ENCODE assay signal across 1 cellular context in the genomic region with DNA sequence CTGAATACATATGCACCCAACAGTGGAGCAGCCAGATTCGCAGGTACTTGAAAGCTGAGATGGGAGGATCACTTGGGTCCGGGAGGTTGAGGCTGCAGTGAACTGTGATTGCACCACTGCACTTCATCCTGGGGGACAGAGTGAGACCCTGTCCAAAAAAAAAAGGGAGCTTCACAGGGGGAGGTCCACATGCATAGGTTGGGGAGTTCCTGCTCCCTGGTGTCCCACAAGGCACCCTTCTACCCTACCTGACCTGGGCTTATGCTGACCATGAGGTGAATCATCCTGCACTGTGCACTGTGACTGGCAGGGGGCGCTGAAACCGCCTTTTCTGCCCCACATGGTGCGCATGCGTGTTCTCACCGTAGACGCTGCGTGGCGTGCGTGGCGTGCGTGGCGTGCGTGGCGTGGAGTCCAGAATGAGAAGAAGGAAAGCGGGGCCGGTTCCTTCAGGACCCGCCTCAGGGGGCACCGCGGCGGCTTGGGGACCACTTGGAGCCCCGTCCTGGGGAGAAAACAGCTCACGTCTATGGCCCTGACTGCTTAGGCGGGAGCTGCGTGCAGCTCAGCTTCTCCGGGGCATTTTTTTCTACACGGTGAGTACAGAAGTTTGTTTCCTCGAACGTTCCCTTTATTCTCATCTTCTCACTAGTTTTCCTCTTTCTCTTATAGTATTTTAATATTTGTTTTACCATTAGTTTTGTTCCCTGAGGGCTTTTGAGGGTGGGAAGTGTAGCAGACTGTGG.
A peak's percentile ranks its signal among the peaks of the same experiment; 100 is the strongest.
TF ChIP-seq lines count a peak whose summit lies in the region.

No MANE protein-coding gene starts in this region.

TF ChIP-seq in HepG2, 621 proteins besides CTCF, POLR2A, EP300 and RAD21 (continued from another document and continues in another):
- TF ChIP-seq, protein P1, sequence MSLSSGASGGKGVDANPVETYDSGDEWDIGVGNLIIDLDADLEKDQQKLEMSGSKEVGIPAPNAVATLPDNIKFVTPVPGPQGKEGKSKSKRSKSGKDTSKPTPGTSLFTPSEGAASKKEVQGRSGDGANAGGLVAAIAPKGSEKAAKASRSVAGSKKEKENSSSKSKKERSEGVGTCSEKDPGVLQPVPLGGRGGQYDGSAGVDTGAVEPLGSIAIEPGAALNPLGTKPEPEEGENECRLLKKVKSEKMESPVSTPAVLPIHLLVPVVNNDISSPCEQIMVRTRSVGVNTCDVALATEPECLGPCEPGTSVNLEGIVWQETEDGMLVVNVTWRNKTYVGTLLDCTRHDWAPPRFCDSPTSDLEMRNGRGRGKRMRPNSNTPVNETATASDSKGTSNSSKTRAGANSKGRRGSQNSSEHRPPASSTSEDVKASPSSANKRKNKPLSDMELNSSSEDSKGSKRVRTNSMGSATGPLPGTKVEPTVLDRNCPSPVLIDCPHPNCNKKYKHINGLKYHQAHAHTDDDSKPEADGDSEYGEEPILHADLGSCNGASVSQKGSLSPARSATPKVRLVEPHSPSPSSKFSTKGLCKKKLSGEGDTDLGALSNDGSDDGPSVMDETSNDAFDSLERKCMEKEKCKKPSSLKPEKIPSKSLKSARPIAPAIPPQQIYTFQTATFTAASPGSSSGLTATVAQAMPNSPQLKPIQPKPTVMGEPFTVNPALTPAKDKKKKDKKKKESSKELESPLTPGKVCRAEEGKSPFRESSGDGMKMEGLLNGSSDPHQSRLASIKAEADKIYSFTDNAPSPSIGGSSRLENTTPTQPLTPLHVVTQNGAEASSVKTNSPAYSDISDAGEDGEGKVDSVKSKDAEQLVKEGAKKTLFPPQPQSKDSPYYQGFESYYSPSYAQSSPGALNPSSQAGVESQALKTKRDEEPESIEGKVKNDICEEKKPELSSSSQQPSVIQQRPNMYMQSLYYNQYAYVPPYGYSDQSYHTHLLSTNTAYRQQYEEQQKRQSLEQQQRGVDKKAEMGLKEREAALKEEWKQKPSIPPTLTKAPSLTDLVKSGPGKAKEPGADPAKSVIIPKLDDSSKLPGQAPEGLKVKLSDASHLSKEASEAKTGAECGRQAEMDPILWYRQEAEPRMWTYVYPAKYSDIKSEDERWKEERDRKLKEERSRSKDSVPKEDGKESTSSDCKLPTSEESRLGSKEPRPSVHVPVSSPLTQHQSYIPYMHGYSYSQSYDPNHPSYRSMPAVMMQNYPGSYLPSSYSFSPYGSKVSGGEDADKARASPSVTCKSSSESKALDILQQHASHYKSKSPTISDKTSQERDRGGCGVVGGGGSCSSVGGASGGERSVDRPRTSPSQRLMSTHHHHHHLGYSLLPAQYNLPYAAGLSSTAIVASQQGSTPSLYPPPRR (CRISPR knock-in tag; IDR thresholded peaks at IDR 0.05; ENCODE audit: borderline replicate concordance) = 0 out of 2 replicates have a peak, but pooled peaks have one; percentile 55
- TF ChIP-seq POLR2AphosphoS2 (IDR thresholded peaks at IDR 0.05; ENCODE audit: low read depth, low read length) (no peak), HOXA5 (CRISPR knock-in tag; IDR thresholded peaks at IDR 0.05) (0 out of 2 replicates have a peak, but pooled peaks have one; percentile 63), PHB2 (IDR thresholded peaks at IDR 0.05; ENCODE audit: partially characterized antibody) (no peak), SAP130 (CRISPR knock-in tag; IDR thresholded peaks at IDR 0.05; ENCODE audit: low read depth) (peak; percentile 79), ZNF207 (IDR thresholded peaks at IDR 0.05; ENCODE audit: borderline replicate concordance) (no peak), ZNF557 (CRISPR knock-in tag; IDR thresholded peaks at IDR 0.05) (no peak), RARA (CRISPR knock-in tag; IDR thresholded peaks at IDR 0.05) (peak; percentile 62), NR2C2 (CRISPR knock-in tag; IDR thresholded peaks at IDR 0.05; ENCODE audit: borderline replicate concordance) (peak; percentile 56; the same call in 1 of the 2 replicates), ZNF331 (CRISPR knock-in tag; IDR thresholded peaks at IDR 0.05) (peak; percentile 56), KLF16 (CRISPR knock-in tag; IDR thresholded peaks at IDR 0.05) (0 out of 4 replicates have a peak, but pooled peaks of 1 of the 2 experiments have one; percentile 32), ZNF605 (CRISPR knock-in tag; IDR thresholded peaks at IDR 0.05) (peak; percentile 53; the same call in 1 of the 2 replicates), CEBPG (CRISPR knock-in tag; IDR thresholded peaks at IDR 0.05) (0 out of 2 replicates have a peak, but pooled peaks have one; percentile 8), ZNF235 (CRISPR knock-in tag; IDR thresholded peaks at IDR 0.05; ENCODE audit: borderline replicate concordance) (0 out of 2 replicates have a peak, but pooled peaks have one; percentile 74), ZFX (CRISPR knock-in tag; IDR thresholded peaks at IDR 0.05; ENCODE audit: low read depth) (peak; percentile 56; the same call in 1 of the 2 replicates), TMF1 (CRISPR knock-in tag; IDR thresholded peaks at IDR 0.05; ENCODE audit: low read depth) (no peak), ZNF496 (CRISPR knock-in tag; IDR thresholded peaks at IDR 0.05; ENCODE audit: insufficient replicate concordance) (no peak), CHCHD3 (CRISPR knock-in tag; IDR thresholded peaks at IDR 0.05) (no peak), SKI (IDR thresholded peaks at IDR 0.05; ENCODE audit: partially characterized antibody) (peak; percentile 11), FOSL1 (CRISPR knock-in tag; IDR thresholded peaks at IDR 0.05; ENCODE audit: borderline replicate concordance) (no peak)
- TF ChIP-seq, protein P2, sequence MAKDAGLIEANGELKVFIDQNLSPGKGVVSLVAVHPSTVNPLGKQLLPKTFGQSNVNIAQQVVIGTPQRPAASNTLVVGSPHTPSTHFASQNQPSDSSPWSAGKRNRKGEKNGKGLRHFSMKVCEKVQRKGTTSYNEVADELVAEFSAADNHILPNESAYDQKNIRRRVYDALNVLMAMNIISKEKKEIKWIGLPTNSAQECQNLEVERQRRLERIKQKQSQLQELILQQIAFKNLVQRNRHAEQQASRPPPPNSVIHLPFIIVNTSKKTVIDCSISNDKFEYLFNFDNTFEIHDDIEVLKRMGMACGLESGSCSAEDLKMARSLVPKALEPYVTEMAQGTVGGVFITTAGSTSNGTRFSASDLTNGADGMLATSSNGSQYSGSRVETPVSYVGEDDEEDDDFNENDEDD (CRISPR knock-in tag; IDR thresholded peaks at IDR 0.05; ENCODE audit: borderline replicate concordance) = peak; percentile 42; the same call in 1 of the 2 replicates
- TF ChIP-seq, protein P3, sequence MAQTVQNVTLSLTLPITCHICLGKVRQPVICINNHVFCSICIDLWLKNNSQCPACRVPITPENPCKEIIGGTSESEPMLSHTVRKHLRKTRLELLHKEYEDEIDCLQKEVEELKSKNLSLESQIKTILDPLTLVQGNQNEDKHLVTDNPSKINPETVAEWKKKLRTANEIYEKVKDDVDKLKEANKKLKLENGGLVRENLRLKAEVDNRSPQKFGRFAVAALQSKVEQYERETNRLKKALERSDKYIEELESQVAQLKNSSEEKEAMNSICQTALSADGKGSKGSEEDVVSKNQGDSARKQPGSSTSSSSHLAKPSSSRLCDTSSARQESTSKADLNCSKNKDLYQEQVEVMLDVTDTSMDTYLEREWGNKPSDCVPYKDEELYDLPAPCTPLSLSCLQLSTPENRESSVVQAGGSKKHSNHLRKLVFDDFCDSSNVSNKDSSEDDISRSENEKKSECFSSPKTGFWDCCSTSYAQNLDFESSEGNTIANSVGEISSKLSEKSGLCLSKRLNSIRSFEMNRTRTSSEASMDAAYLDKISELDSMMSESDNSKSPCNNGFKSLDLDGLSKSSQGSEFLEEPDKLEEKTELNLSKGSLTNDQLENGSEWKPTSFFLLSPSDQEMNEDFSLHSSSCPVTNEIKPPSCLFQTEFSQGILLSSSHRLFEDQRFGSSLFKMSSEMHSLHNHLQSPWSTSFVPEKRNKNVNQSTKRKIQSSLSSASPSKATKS (CRISPR knock-in tag; IDR thresholded peaks at IDR 0.05) = no peak
- TF ChIP-seq, protein P4, sequence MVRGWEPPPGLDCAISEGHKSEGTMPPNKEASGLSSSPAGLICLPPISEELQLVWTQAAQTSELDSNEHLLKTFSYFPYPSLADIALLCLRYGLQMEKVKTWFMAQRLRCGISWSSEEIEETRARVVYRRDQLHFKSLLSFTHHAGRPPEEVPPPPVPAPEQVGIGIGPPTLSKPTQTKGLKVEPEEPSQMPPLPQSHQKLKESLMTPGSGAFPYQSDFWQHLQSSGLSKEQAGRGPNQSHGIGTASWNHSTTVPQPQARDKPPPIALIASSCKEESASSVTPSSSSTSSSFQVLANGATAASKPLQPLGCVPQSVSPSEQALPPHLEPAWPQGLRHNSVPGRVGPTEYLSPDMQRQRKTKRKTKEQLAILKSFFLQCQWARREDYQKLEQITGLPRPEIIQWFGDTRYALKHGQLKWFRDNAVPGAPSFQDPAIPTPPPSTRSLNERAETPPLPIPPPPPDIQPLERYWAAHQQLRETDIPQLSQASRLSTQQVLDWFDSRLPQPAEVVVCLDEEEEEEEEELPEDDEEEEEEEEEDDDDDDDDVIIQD (CRISPR knock-in tag; IDR thresholded peaks at IDR 0.05; ENCODE audit: low read depth) = 0 out of 2 replicates have a peak, but pooled peaks have one; percentile 14
- TF ChIP-seq, protein P5, sequence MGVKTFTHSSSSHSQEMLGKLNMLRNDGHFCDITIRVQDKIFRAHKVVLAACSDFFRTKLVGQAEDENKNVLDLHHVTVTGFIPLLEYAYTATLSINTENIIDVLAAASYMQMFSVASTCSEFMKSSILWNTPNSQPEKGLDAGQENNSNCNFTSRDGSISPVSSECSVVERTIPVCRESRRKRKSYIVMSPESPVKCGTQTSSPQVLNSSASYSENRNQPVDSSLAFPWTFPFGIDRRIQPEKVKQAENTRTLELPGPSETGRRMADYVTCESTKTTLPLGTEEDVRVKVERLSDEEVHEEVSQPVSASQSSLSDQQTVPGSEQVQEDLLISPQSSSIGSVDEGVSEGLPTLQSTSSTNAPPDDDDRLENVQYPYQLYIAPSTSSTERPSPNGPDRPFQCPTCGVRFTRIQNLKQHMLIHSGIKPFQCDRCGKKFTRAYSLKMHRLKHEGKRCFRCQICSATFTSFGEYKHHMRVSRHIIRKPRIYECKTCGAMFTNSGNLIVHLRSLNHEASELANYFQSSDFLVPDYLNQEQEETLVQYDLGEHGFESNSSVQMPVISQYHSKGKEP (CRISPR knock-in tag; IDR thresholded peaks at IDR 0.05) = no peak
- TF ChIP-seq, protein P6, sequence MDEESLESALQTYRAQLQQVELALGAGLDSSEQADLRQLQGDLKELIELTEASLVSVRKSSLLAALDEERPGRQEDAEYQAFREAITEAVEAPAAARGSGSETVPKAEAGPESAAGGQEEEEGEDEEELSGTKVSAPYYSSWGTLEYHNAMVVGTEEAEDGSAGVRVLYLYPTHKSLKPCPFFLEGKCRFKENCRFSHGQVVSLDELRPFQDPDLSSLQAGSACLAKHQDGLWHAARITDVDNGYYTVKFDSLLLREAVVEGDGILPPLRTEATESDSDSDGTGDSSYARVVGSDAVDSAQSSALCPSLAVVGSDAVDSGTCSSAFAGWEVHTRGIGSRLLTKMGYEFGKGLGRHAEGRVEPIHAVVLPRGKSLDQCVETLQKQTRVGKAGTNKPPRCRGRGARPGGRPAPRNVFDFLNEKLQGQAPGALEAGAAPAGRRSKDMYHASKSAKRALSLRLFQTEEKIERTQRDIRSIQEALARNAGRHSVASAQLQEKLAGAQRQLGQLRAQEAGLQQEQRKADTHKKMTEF (CRISPR knock-in tag; IDR thresholded peaks at IDR 0.05) = 0 out of 2 replicates have a peak, but pooled peaks have one; percentile 55
- TF ChIP-seq, protein P7, sequence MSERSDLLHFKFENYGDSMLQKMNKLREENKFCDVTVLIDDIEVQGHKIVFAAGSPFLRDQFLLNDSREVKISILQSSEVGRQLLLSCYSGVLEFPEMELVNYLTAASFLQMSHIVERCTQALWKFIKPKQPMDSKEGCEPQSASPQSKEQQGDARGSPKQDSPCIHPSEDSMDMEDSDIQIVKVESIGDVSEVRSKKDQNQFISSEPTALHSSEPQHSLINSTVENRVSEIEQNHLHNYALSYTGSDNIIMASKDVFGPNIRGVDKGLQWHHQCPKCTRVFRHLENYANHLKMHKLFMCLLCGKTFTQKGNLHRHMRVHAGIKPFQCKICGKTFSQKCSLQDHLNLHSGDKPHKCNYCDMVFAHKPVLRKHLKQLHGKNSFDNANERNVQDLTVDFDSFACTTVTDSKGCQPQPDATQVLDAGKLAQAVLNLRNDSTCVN (CRISPR knock-in tag; IDR thresholded peaks at IDR 0.05; ENCODE audit: borderline replicate concordance) = peak; percentile 90
- TF ChIP-seq, protein P8, sequence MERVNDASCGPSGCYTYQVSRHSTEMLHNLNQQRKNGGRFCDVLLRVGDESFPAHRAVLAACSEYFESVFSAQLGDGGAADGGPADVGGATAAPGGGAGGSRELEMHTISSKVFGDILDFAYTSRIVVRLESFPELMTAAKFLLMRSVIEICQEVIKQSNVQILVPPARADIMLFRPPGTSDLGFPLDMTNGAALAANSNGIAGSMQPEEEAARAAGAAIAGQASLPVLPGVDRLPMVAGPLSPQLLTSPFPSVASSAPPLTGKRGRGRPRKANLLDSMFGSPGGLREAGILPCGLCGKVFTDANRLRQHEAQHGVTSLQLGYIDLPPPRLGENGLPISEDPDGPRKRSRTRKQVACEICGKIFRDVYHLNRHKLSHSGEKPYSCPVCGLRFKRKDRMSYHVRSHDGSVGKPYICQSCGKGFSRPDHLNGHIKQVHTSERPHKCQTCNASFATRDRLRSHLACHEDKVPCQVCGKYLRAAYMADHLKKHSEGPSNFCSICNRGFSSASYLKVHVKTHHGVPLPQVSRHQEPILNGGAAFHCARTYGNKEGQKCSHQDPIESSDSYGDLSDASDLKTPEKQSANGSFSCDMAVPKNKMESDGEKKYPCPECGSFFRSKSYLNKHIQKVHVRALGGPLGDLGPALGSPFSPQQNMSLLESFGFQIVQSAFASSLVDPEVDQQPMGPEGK (CRISPR knock-in tag; IDR thresholded peaks at IDR 0.05) = 0 out of 2 replicates have a peak, but pooled peaks have one; percentile 8
